ENCODE assay signal across 13 cellular contexts in genomic region chr14:96268426-96269358, GRCh38. TPM values are rescaled to one million over a fixed set of nuclear protein-coding genes. Genes with fewer than 3 reads are reported as not detected.
DNase-seq lines count a peak whose midpoint lies in the region; ATAC-seq, FAIRE-seq and TF ChIP-seq lines count a peak whose summit lies in the region.
"Had no signal": no experiment of that assay in that cellular context is flagged by ENCODE, and none has a peak within 500 bp of the region (broad histone marks: within the 10 kb centered on the region; RNA-seq: fewer than 3 reads in every experiment).

No MANE protein-coding gene starts in this region.

- H3K4me3 ChIP-seq in PC-3 (ENCODE audit: low read length), result no peak overlapping the region
- H3K4me3 ChIP-seq in fibroblast of mammary gland (ENCODE audit: control insufficient read depth, low read depth, low read length), result no peak overlapping the region
- peak overlapping the region in 3 of 4 donors; percentile 5 to 41 (median 39) for H3K4me3 ChIP-seq in pancreas

- TF ChIP-seq CTCF in PC-3 (conservative IDR thresholded peaks at IDR 0.05; ENCODE audit: low read depth, low read length) (no peak), fibroblast of mammary gland (conservative IDR thresholded peaks at IDR 0.05; ENCODE audit: control insufficient read depth, insufficient read depth, low read depth, low read length) (no peak), pancreas (IDR thresholded peaks at IDR 0.05) (no peak)

- H3K36me3 ChIP-seq in PC-3 (ENCODE audit: low read depth, low read length), result no peaks in the 10 kb centered on the region
- no peaks in the 10 kb centered on the region for H3K36me3 ChIP-seq in pancreas

- no TSS peak for BruUV-seq in PC-3 (replicated peaks; lab: Mats Ljungman, UMichigan)

- H3K9ac ChIP-seq in PC-3 (ENCODE audit: low read length), result peak overlapping the region; percentile 56

- 25 to 31% methylated on average over 22 of the region's 22 CpGs for WGBS in pancreas, 2 donors

- H3K79me2 ChIP-seq in PC-3 (ENCODE audit: low read length), result no peaks in the 10 kb centered on the region

- H3K9me3 ChIP-seq in PC-3 (ENCODE audit: low read length) (no peaks in the 10 kb centered on the region), pancreas (no peaks in the 10 kb centered on the region)

- intact Hi-C loops in PC-3 (cut with micrococcal nuclease) (no loop called here), pancreas (cut with DNase I) (no loop called here)

- H3K4me1 ChIP-seq in PC-3 (ENCODE audit: insufficient read depth, low read length) (peaks cover 24% of the 10 kb centered on the region), pancreas (peaks cover 7 to 19% (median 18%) of the 10 kb centered on the region in 3 donors)

- no peaks in the 10 kb centered on the region for H3F3A ChIP-seq in PC-3 (ENCODE audit: low read length, unreplicated experiment)

- H2AFZ ChIP-seq in PC-3 (ENCODE audit: low read length), result peak overlapping the region; percentile 23; the same call in 1 of the 2 replicates

- H3K27me3 ChIP-seq in PC-3 (ENCODE audit: low read length) (no peaks in the 10 kb centered on the region), pancreas (no peaks in the 10 kb centered on the region)

- POLR2A ChIA-PET in PC-3 (lab: Charles Lee; ENCODE audit: unreplicated experiment), result no interaction called here

- no peak for FAIRE-seq in pancreas (lab: Jason Lieb, UNC)

- peak; percentile 94 for DNase-seq in AG20443 (ENCODE audit: low spot score)
- DNase-seq in PC-3, result peak; percentile 81
- peak; percentile 98 for DNase-seq in fibroblast of mammary gland (ENCODE audit: low read depth)
- peak in 4 of 6 donors; percentile 53 to 73 (median 65) for DNase-seq in pancreas
- no peak for DNase-seq in D341Med (ENCODE audit: low spot score)
- DNase-seq in NCI-H2107 treated with DMSO at 0.1 percent for 48 hours (lab: John Stamatoyannopoulos, UW; ENCODE audit: unreplicated experiment), result no peak
- DNase-seq: GF-D8; midbrain; MM.1S; stimulated activated naive CD4-positive, alpha-beta T cell treated with Interleukin-2 at 50 U/mL for 16 hours; T-helper 17 cell had no signal

- no peaks in the 10 kb centered on the region for H4K20me1 ChIP-seq in PC-3 (ENCODE audit: low read length)

- ATAC-seq in PC-3, result peak; percentile 91
- ATAC-seq in pancreas, result peak; percentile 68 to 80 (median 72)
- no peak for ATAC-seq in HG02870 (IDR thresholded peaks at IDR 0.05; ENCODE audit: unreplicated experiment)
- ATAC-seq in HG02571 (IDR thresholded peaks at IDR 0.05; ENCODE audit: unreplicated experiment), result no peak
- ATAC-seq: T-helper 17 cell had no signal

- CTCF ChIA-PET in PC-3 (lab: Charles Lee), result interaction anchor here (0.6 kb wide), 1 partner anchor 11 kb away, joined by 3 read pairs; no protein-coding TSS in a partner anchor

- H3K27ac ChIP-seq in PC-3 (ENCODE audit: low read length) (peak overlapping the region; percentile 63), pancreas (peak overlapping the region; percentile 59 to 81 (median 74))

- H3K4me2 ChIP-seq in PC-3 (ENCODE audit: low read length), result peak overlapping the region; percentile 51

- H3K9me2 ChIP-seq in PC-3 (replicated peaks; ENCODE audit: low read length), result no peaks in the 10 kb centered on the region

RNA-seq across cellular contexts. Expression of gene BDKRB1, which starts 12.7 kb away (rescaled TPM):
- total RNA-seq in PC-3 (2014; rRNA removed) (0.69 TPM in 1 of 2 replicates, not detected in the other), pancreas (under 1 TPM; 0.12 to 0.92 (median 0.50) TPM)
- polyA plus RNA-seq in pancreas, result 1 to 10 TPM; 3.0 to 4.5 TPM
- total RNA-seq: T-helper 17 cell had no signal

Comparison
In these comparisons a context has a peak if more than half of its experiments do, and no peak if none do; other contexts are left out.
1. DNase-seq: peak in AG20443 (single experiment), PC-3 (single experiment), fibroblast of mammary gland (single experiment) and pancreas (4 of 6); none in D341Med (single experiment) and NCI-H2107 treated with DMSO at 0.1 percent for 48 hours (single experiment).
2. ATAC-seq: peak in PC-3 (single experiment) and pancreas (4 of 4); none in HG02870 (single experiment) and HG02571 (single experiment).
3. H3K4me3 ChIP-seq: peak in pancreas (3 of 4); none in PC-3 (single experiment) and fibroblast of mammary gland (single experiment).